In the genomic region with DNA sequence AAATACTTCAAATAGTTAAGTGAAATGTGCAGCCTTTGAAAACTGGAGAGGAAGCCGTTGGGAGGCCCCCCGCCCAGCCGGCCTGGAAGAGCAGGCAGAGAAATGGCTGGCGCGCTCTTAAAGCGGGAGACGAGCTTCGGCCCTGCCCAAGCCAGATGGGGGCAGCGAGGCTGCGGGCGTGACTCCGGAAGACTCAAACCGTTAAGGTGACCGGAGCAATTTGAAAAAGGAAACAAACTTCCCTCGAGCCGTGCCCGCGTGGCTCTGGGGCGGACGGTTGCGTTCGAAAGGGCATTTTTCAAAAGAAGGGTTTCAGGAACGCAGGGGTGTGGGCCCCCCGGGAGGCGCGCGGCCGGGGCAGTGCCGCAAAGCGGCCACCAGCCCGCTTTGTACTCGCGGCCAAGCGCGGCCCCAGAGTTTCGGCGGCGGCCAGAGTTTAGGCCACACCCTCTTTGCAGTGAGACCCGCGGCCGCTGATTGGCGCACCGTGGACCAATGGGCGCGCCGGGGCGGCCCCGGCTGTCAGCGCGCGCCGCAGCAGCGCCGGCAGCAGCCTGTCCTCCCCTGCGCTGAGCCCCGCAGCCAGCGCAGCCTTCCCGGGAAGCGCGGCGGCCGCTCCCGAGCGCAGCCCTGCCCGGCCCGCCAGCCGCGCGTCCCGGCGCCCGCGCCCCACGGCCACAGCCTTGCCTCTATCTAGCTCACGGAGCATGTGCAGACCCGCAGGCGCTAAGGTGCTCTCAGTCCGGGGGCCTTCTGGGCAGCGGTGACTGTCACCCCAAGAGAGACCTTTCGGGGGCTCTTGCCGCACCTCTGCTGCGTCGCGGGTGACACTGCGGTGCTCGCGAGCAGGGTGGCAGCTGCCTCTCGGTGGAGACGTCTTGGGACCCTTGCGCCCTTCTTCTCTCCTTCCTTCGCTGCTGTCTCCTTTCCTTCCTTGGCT, we compare ENCODE assay signal across 1 cellular context.
TF ChIP-seq lines count a peak whose summit lies in the region.

A gene with protein sequence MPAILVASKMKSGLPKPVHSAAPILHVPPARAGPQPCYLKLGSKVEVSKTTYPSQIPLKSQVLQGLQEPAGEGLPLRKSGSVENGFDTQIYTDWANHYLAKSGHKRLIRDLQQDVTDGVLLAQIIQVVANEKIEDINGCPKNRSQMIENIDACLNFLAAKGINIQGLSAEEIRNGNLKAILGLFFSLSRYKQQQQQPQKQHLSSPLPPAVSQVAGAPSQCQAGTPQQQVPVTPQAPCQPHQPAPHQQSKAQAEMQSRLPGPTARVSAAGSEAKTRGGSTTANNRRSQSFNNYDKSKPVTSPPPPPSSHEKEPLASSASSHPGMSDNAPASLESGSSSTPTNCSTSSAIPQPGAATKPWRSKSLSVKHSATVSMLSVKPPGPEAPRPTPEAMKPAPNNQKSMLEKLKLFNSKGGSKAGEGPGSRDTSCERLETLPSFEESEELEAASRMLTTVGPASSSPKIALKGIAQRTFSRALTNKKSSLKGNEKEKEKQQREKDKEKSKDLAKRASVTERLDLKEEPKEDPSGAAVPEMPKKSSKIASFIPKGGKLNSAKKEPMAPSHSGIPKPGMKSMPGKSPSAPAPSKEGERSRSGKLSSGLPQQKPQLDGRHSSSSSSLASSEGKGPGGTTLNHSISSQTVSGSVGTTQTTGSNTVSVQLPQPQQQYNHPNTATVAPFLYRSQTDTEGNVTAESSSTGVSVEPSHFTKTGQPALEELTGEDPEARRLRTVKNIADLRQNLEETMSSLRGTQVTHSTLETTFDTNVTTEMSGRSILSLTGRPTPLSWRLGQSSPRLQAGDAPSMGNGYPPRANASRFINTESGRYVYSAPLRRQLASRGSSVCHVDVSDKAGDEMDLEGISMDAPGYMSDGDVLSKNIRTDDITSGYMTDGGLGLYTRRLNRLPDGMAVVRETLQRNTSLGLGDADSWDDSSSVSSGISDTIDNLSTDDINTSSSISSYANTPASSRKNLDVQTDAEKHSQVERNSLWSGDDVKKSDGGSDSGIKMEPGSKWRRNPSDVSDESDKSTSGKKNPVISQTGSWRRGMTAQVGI (N-terminal part only) (plus strand): TSS at position 557 of the 940 bp plus-strand sequence. CDS start 859 bp downstream, outside the sequence.

TF ChIP-seq in Ishikawa, 13 proteins besides CTCF, POLR2A, EP300 and RAD21 (continued from another document):
- TF ChIP-seq, protein P1, sequence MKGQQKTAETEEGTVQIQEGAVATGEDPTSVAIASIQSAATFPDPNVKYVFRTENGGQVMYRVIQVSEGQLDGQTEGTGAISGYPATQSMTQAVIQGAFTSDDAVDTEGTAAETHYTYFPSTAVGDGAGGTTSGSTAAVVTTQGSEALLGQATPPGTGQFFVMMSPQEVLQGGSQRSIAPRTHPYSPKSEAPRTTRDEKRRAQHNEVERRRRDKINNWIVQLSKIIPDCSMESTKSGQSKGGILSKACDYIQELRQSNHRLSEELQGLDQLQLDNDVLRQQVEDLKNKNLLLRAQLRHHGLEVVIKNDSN (IDR thresholded peaks at IDR 0.05) = no peak
- TF ChIP-seq EGR1 (IDR thresholded peaks at IDR 0.05) (no peak), TAF1 (IDR thresholded peaks at IDR 0.05; ENCODE audit: low read depth) (no peak)
